ENCODE assay signal across 17 cellular contexts in genomic region chr2:58484201-58484600, GRCh38.
DNase-seq lines count a peak whose midpoint lies in the region; ATAC-seq, FAIRE-seq and TF ChIP-seq lines count a peak whose summit lies in the region.
"Had no signal": no experiment of that assay in that cellular context is flagged by ENCODE, and none has a peak within 500 bp of the region (broad histone marks: within the 10 kb centered on the region; RNA-seq: fewer than 3 reads in every experiment).

No MANE protein-coding gene starts in this region.

- no peaks in the 10 kb centered on the region for H3K36me3 ChIP-seq in MG63
- H3K36me3 ChIP-seq: ascending aorta had no signal

- H3K9me3 ChIP-seq in MG63, result no peaks in the 10 kb centered on the region; the same call in none of the 2 replicates
- H3K9me3 ChIP-seq: ascending aorta, testis had no signal

- no peaks in the 10 kb centered on the region for H3K27me3 ChIP-seq in MG63
- H3K27me3 ChIP-seq: ascending aorta, testis had no signal

- no peak overlapping the region for H3K4me3 ChIP-seq in MG63
- H3K4me3 ChIP-seq in epithelial cell of esophagus (ENCODE audit: low read length), result no peak overlapping the region
- H3K4me3 ChIP-seq: ascending aorta, skin epidermis, testis had no signal

- no peak for TF ChIP-seq CTCF in epithelial cell of esophagus (IDR thresholded peaks at IDR 0.05; ENCODE audit: insufficient read depth, low read depth, low read length, missing control alignments)

- intact Hi-C loops in left cardiac atrium (cut with DNase I), result no loop called here

- peak; percentile 49 for FAIRE-seq in G401.6 (lab: Jason Lieb, UNC)

- ATAC-seq in GM19455 (IDR thresholded peaks at IDR 0.05; ENCODE audit: unreplicated experiment), result no peak
- no peak for ATAC-seq in left cardiac atrium
- ATAC-seq: naive thymus-derived CD8-positive, alpha-beta T cell had no signal

- DNase-seq in MG63, result peak; percentile 49
- DNase-seq in epithelial cell of esophagus (ENCODE audit: low read depth), result peak; percentile 54
- peak; percentile 31 for DNase-seq in stromal cell of bone marrow (ENCODE audit: low read depth)
- no peak for DNase-seq in NCI-H146 (lab: John Stamatoyannopoulos, UW)
- no peak for DNase-seq in left cardiac atrium
- DNase-seq: erythroblast; naive thymus-derived CD8-positive, alpha-beta T cell; NCI-H2081 treated with DMSO at 0.1 percent for 48 hours; NCI-H524; SHP77 treated with DMSO at 0.1 percent for 48 hours; stimulated activated CD4-positive, alpha-beta T cell treated with anti-CD3 and anti-CD28 coated beads, Interleukin-4, amount 100 ng/mL, for 24 hours; stimulated activated CD8-positive, alpha-beta memory T cell treated with anti-CD3 and anti-CD28 coated beads, Interleukin-4, amount 100 ng/mL, for 48 hours; testis had no signal

Comparison
In these comparisons a context has a peak if more than half of its experiments do, and no peak if none do; other contexts are left out.
1. DNase-seq: peak in MG63 (single experiment), epithelial cell of esophagus (single experiment) and stromal cell of bone marrow (single experiment); none in NCI-H146 (single experiment) and left cardiac atrium (single experiment).